8 cellular contexts compared by ENCODE assay signal in genomic region chr5:123422433-123423277, GRCh38. TPM values are rescaled to one million over a fixed set of nuclear protein-coding genes. Genes with fewer than 3 reads are reported as not detected.
DNase-seq lines count a peak whose midpoint lies in the region; ATAC-seq, FAIRE-seq and TF ChIP-seq lines count a peak whose summit lies in the region.

No MANE protein-coding gene starts in this region.

- in situ Hi-C loops in Panc1 (cut with HindIII; ENCODE audit: low pct_unique_long_range_greater_than_20kb, low sequenced_read_pairs) = no loop called here

- no peaks in the 10 kb centered on the region for H3K27me3 ChIP-seq in CD4-positive, alpha-beta memory T cell (ENCODE audit: insufficient read depth, low read length)
- H3K27me3 ChIP-seq in Panc1 (ENCODE audit: control insufficient read depth, insufficient read depth, low read length) (no peaks in the 10 kb centered on the region), dorsolateral prefrontal cortex (no peaks in the 10 kb centered on the region), thyroid gland (no peaks in the 10 kb centered on the region)

- no peaks in the 10 kb centered on the region for H3K9me3 ChIP-seq in CD4-positive, alpha-beta memory T cell (ENCODE audit: control insufficient read depth in 1 of 2, low read length in 2 of 2)
- no peaks in the 10 kb centered on the region for H3K9me3 ChIP-seq in Panc1 (ENCODE audit: control insufficient read depth, insufficient read depth, low read depth, low read length)
- H3K9me3 ChIP-seq in thyroid gland = no peaks in the 10 kb centered on the region

- H3K27ac ChIP-seq in CD4-positive, alpha-beta memory T cell (ENCODE audit: low read depth, low read length) = peak overlapping the region; percentile 91
- H3K27ac ChIP-seq in Panc1 (ENCODE audit: low read length) (peak overlapping the region; percentile 97), dorsolateral prefrontal cortex (peak overlapping the region in 58 of 59 donors; percentile 18 to 96 (median 85)), thyroid gland (peak overlapping the region; percentile 23 to 94 (median 85))

- ATAC-seq in GM18907 (IDR thresholded peaks at IDR 0.05; ENCODE audit: unreplicated experiment) (peak; percentile 24), HG03097 (IDR thresholded peaks at IDR 0.05; ENCODE audit: low FRiP score, unreplicated experiment) (peak; percentile 8), Panc1 (peak; percentile 58)

- peaks cover 13 to 19% of the 10 kb centered on the region in 2 donors for H3K36me3 Mint-ChIP-seq in CD4-positive, alpha-beta memory T cell

- H3K4me3 Mint-ChIP-seq in CD4-positive, alpha-beta memory T cell = no peak overlapping the region

- no TSS peak for BruUV-seq in Panc1 (replicated peaks; lab: Mats Ljungman, UMichigan)

- H3K4me1 ChIP-seq in CD4-positive, alpha-beta memory T cell (ENCODE audit: insufficient read depth, low read length) = peaks cover 41% of the 10 kb centered on the region
- H3K4me1 ChIP-seq in Panc1 (ENCODE audit: control insufficient read depth, insufficient read depth, low read length) (peaks cover 19% of the 10 kb centered on the region), thyroid gland (peaks cover 11 to 18% of the 10 kb centered on the region in 2 donors)

- no peak for FAIRE-seq in D721Med (lab: Jason Lieb, UNC)

- TF ChIP-seq CTCF in Panc1 (IDR thresholded peaks at IDR 0.05) (no peak), dorsolateral prefrontal cortex (IDR thresholded peaks at IDR 0.05 in 54 of 56, conservative IDR thresholded peaks at IDR 0.05 in 2 of 56; ENCODE audit: low read depth in 1 of 56, partially characterized antibody in 56 of 56) (no peak), lower leg skin (IDR thresholded peaks at IDR 0.05) (no peak), thyroid gland (IDR thresholded peaks at IDR 0.05) (no peak), D721Med (IDR thresholded peaks at IDR 0.05; ENCODE audit: insufficient read depth, missing control alignments) (no peak)

- CTCF ChIA-PET in CD4-positive, alpha-beta memory T cell (lab: Charles Lee; ENCODE audit: partially characterized antibody) = interaction anchor here (0.9 to 3.2 kb wide), 37 partner anchors 10 to 1461 kb away, joined by 3 to 30 read pairs (median 6); partner anchors contain the start of genes CSNK1G3, SNX2, SNX24 and SRFBP1
- CTCF ChIA-PET in Panc1 (lab: Charles Lee) = interaction anchor here (0.7 to 1.8 kb wide), 3 partner anchors 18 to 305 kb away, joined by 3 to 9 read pairs (median 4); no protein-coding TSS in a partner anchor

- WGBS in lower leg skin, 2 donors = 0% methylated on average over 40 to 44 of the region's 45 CpGs
- WGBS in thyroid gland, 2 donors = 0% methylated on average over 24 to 30 of the region's 45 CpGs

- H3K27ac Mint-ChIP-seq in CD4-positive, alpha-beta memory T cell = peak overlapping the region in 2 of 7 donors; percentile 99

- peak overlapping the region; percentile 71 to 77 for H3K4me3 ChIP-seq in CD4-positive, alpha-beta memory T cell (ENCODE audit: low read length in 2 of 2)
- peak overlapping the region; percentile 94 to 97 for H3K4me3 ChIP-seq in Panc1 (ENCODE audit: low read depth in 2 of 2, low read length in 2 of 2)
- peak overlapping the region; percentile 58 to 97 (median 85) for H3K4me3 ChIP-seq in dorsolateral prefrontal cortex
- peak overlapping the region; percentile 76 for H3K4me3 ChIP-seq in lower leg skin (ENCODE audit: low read depth, poor library complexity, severe bottlenecking)
- peak overlapping the region; percentile 37 to 75 (median 38) for H3K4me3 ChIP-seq in thyroid gland (replicated peaks in 1 of 3)

- H3K27me3 Mint-ChIP-seq in CD4-positive, alpha-beta memory T cell = no peaks in the 10 kb centered on the region

- peak in 4 of 5 donors; percentile 29 to 41 (median 38) for DNase-seq in CD4-positive, alpha-beta memory T cell
- DNase-seq in Panc1 (ENCODE audit: low read depth, low spot score) (peak; percentile 18), dorsolateral prefrontal cortex (peak in 3 of 10 donors; percentile 7 to 33 (median 21)), lower leg skin (ENCODE audit: low spot score in 2 of 2) (peak; percentile 17 to 90), thyroid gland (peak in 1 of 2 donors; percentile 7), D721Med (ENCODE audit: insufficient read length, low spot score) (no peak)

- H3K9me3 Mint-ChIP-seq in CD4-positive, alpha-beta memory T cell = peaks cover 0 to 2% (median 0%) of the 10 kb centered on the region in 8 donors

- POLR2A ChIA-PET in CD4-positive, alpha-beta memory T cell (lab: Charles Lee; ENCODE audit: partially characterized antibody) = interaction anchor here (0.7 to 4.8 kb wide), 33 partner anchors 8 to 1461 kb away, joined by 3 to 181 read pairs (median 5); partner anchors contain the start of genes CSNK1G3, SNX2, SNX24 and SRFBP1
- POLR2A ChIA-PET in Panc1 (lab: Charles Lee) = interaction anchor here (0.7 kb wide), 1 partner anchor 88 kb away, joined by 3 read pairs; no protein-coding TSS in a partner anchor

- peaks cover 2% of the 10 kb centered on the region for H3K36me3 ChIP-seq in CD4-positive, alpha-beta memory T cell (ENCODE audit: insufficient read depth, low read length)
- H3K36me3 ChIP-seq in Panc1 (ENCODE audit: control insufficient read depth, insufficient read depth, low read length) = no peaks in the 10 kb centered on the region; the same call in 1 of the 2 replicates
- no peaks in the 10 kb centered on the region for H3K36me3 ChIP-seq in thyroid gland

- intact Hi-C loops in CD4-positive, alpha-beta memory T cell (cut with micrococcal nuclease) = loop anchor here (1.0 to 5.0 kb wide), 7 partner anchors 50 to 1460 kb away; partner anchors contain the start of genes CSNK1G3 and SNX24
- intact Hi-C loops in Panc1 (cut with micrococcal nuclease; ENCODE audit: unreplicated experiment) = loop anchor here (1.0 to 10.0 kb wide), 3 partner anchors 90 to 192 kb away; partner anchors contain the start of gene CSNK1G3
- intact Hi-C loops in dorsolateral prefrontal cortex (cut with DNase I) = loop anchor here (1.0 to 5.0 kb wide), 3 partner anchors 89 to 190 kb away; partner anchors contain the start of gene CSNK1G3 (in 1 of the 2)
- intact Hi-C loops in lower leg skin (cut with DNase I; ENCODE audit: low total_unique reads) = no loop called here
- intact Hi-C loops in thyroid gland (cut with DNase I) = loop anchor here (10.0 kb wide), 1 partner anchor 92 kb away; the partner anchor contains the start of gene CSNK1G3

- peaks cover 15 to 31% (median 22%) of the 10 kb centered on the region in 4 donors for H3K4me1 Mint-ChIP-seq in CD4-positive, alpha-beta memory T cell

- no peak for TF ChIP-seq POLR2A in lower leg skin (IDR thresholded peaks at IDR 0.05)
- TF ChIP-seq POLR2A in thyroid gland (IDR thresholded peaks at IDR 0.05) = no peak

RNA-seq across cellular contexts. Expression of gene CEP120, which starts 0.5 kb away (rescaled TPM):
- total RNA-seq in CD4-positive, alpha-beta memory T cell = 10 to 100 TPM; 70.0 to 70.1 TPM
- polyA plus RNA-seq in CD4-positive, alpha-beta memory T cell = 10 to 100 TPM; 18.8 to 31.0 TPM
- total RNA-seq in Panc1 (2021; ENCODE audit: unreplicated experiment) = 20.1 TPM
- 8.4 TPM for polyA plus RNA-seq in Panc1 (2012; ENCODE audit: insufficient read length)
- total RNA-seq in dorsolateral prefrontal cortex = 10 to 100 TPM; 11.8 to 32.6 (median 21.2) TPM
- 10 to 100 TPM in 1 of 4 donors, 1 to 10 TPM in 3; 5.0 to 21.4 (median 9.1) TPM for total RNA-seq in lower leg skin
- total RNA-seq in thyroid gland = 10 to 100 TPM; 21.7 to 32.0 (median 23.6) TPM

Comparison
In these comparisons a context has a peak if more than half of its experiments do, and no peak if none do; other contexts are left out.
1. H3K4me3 ChIP-seq: peak in every context shown above with its lines; median percentile 96 in Panc1; 85 in dorsolateral prefrontal cortex; 76 in lower leg skin; 74 in CD4-positive, alpha-beta memory T cell; 38 in thyroid gland.
2. ATAC-seq: peak in every context shown above with its lines; median percentile 58 in Panc1; 24 in GM18907; 8 in HG03097.